In genomic region chr5:915946-916345, GRCh38 we compare ENCODE assay signal across 18 cellular contexts. TPM values are rescaled to one million over a fixed set of nuclear protein-coding genes. Genes with fewer than 3 reads are reported as not detected.
A peak's percentile ranks its signal among the peaks of the same experiment; 100 is the strongest.
DNase-seq lines count a peak whose midpoint lies in the region; TF ChIP-seq lines count a peak whose summit lies in the region.
"Had no signal": no experiment of that assay in that cellular context is flagged by ENCODE, and none has a peak within 500 bp of the region (broad histone marks: within the 10 kb centered on the region; RNA-seq: fewer than 3 reads in every experiment).

No MANE protein-coding gene starts in this region.

- H3K27me3 ChIP-seq in osteoblast (ENCODE audit: insufficient read depth, low read length): no peaks in the 10 kb centered on the region
- H3K27me3 ChIP-seq: BE2C had no signal

- no peaks in the 10 kb centered on the region for H3K27me3 Mint-ChIP-seq in type B pancreatic cell
- H3K27me3 Mint-ChIP-seq: CD4-positive, alpha-beta T cell; IgD-negative memory B cell had no signal

- TF ChIP-seq CTCF in osteoblast (IDR thresholded peaks at IDR 0.05; ENCODE audit: extremely low read depth, low read depth, low read length): no peak
- TF ChIP-seq CTCF in type B pancreatic cell (conservative IDR thresholded peaks at IDR 0.05): no peak

- peaks cover 4% of the 10 kb centered on the region for H3K36me3 Mint-ChIP-seq in type B pancreatic cell

- no peaks in the 10 kb centered on the region for H4K20me1 ChIP-seq in osteoblast (ENCODE audit: insufficient read depth, low read length)

- H3K4me1 ChIP-seq in osteoblast (ENCODE audit: insufficient read depth, low read length): peaks cover 11% of the 10 kb centered on the region
- H3K4me1 ChIP-seq: BE2C had no signal

- no peak overlapping the region for H3K4me2 ChIP-seq in osteoblast (ENCODE audit: insufficient read depth, low read length)

- H3K79me2 ChIP-seq in osteoblast (ENCODE audit: insufficient read depth, low read length): no peaks in the 10 kb centered on the region

- no peaks in the 10 kb centered on the region for H3K4me1 Mint-ChIP-seq in type B pancreatic cell (ENCODE audit: unreplicated experiment)

- no peak overlapping the region for H3K4me3 ChIP-seq in osteoblast (ENCODE audit: insufficient read depth, low read length)

- no peak overlapping the region for H3K27ac Mint-ChIP-seq in type B pancreatic cell
- H3K27ac Mint-ChIP-seq: CD4-positive, alpha-beta T cell; H9; IgD-negative memory B cell had no signal

- H3K27ac ChIP-seq in osteoblast (ENCODE audit: low read depth, low read length): peak overlapping the region; percentile 23
- H3K27ac ChIP-seq: C4-2B had no signal

- H3K9me3 ChIP-seq in osteoblast (ENCODE audit: low read depth, low read length): no peaks in the 10 kb centered on the region
- H3K9me3 ChIP-seq: BE2C, Caco-2 had no signal

- H3K9me3 Mint-ChIP-seq in type B pancreatic cell: no peaks in the 10 kb centered on the region
- H3K9me3 Mint-ChIP-seq: CD4-positive, alpha-beta T cell; H9; IgD-negative memory B cell had no signal

- DNase-seq in astrocyte of the hippocampus (ENCODE audit: low read depth, low spot score) (peak; percentile 21), osteoblast (ENCODE audit: insufficient read length, low spot score, missing footprints) (no peak), retina (peak; percentile 63), type B pancreatic cell (ENCODE audit: extremely low spot score, unreplicated experiment) (peak; percentile 58), NK-92 (lab: John Stamatoyannopoulos, UW; ENCODE audit: unreplicated experiment) (no peak), SKM-1 (lab: John Stamatoyannopoulos, UW; ENCODE audit: unreplicated experiment) (no peak), pons (ENCODE audit: low spot score) (no peak), HuH-7.5 (ENCODE audit: low spot score) (no peak)
- DNase-seq: ACHN; BE2C; Caco-2; CD4-positive, alpha-beta T cell; DMS79 treated with DMSO at 0.1 percent for 48 hours; GF-D8; H9; KBM-7 had no signal

- no peak overlapping the region for H3K4me3 Mint-ChIP-seq in type B pancreatic cell
- H3K4me3 Mint-ChIP-seq: CD4-positive, alpha-beta T cell; H9; IgD-negative memory B cell had no signal

- peaks cover 21% of the 10 kb centered on the region for H3K36me3 ChIP-seq in osteoblast (ENCODE audit: insufficient read depth, low read length)

- no peak overlapping the region for H2AFZ ChIP-seq in osteoblast (ENCODE audit: low read length)

RNA-seq across cellular contexts. Expression of gene TRIP13, which starts 23.3 kb away (rescaled TPM):
- total RNA-seq in osteoblast (3.8 and 4.0 TPM in 2 replicates), type B pancreatic cell (ENCODE audit: low replicate concordance) (9.3 and 18.2 TPM in 2 replicates)

RNA-seq across cellular contexts. Expression of gene BRD9, which starts 23.3 kb away (rescaled TPM):
- total RNA-seq in osteoblast (29.8 and 35.8 TPM in 2 replicates), type B pancreatic cell (ENCODE audit: low replicate concordance) (38.2 and 55.6 TPM in 2 replicates)

Comparison
In these comparisons a context has a peak if more than half of its experiments do, and no peak if none do; other contexts are left out.
1. DNase-seq: peak in astrocyte of the hippocampus (single experiment), retina (single experiment) and type B pancreatic cell (single experiment); none in osteoblast (single experiment), NK-92 (single experiment), SKM-1 (single experiment), pons (single experiment) and HuH-7.5 (single experiment).